Comparison of ENCODE assay signal across 23 cellular contexts in genomic region chr20:52160049-52160448, GRCh38. TPM values are rescaled to one million over a fixed set of nuclear protein-coding genes. Genes with fewer than 3 reads are reported as not detected.
DNase-seq lines count a peak whose midpoint lies in the region; ATAC-seq and TF ChIP-seq lines count a peak whose summit lies in the region.
"Had no signal": no experiment of that assay in that cellular context is flagged by ENCODE, and none has a peak within 500 bp of the region (broad histone marks: within the 10 kb centered on the region; RNA-seq: fewer than 3 reads in every experiment).

No MANE protein-coding gene starts in this region.

- DNase-seq in natural killer cell = no peak
- no peak for DNase-seq in natural killer cell treated with Interleukin-12 subunit alpha and Interleukin-12 subunit beta and Interleukin-15 and Interleukin-18, amount 100 ng/mL, for 72 hours (ENCODE audit: low spot score)
- DNase-seq in immature natural killer cell = peak; percentile 7 to 18 (median 12)
- DNase-seq in stimulated activated effector memory CD8-positive, alpha-beta T cell treated with anti-CD3 and anti-CD28 coated beads, Interleukin-12 subunit alpha, Interleukin-12 subunit beta, amount 100 ng/mL, for 72 hours (ENCODE audit: low spot score in 2 of 2) = no peak
- DNase-seq in spleen = no peak
- DNase-seq in activated effector memory CD4-positive, alpha-beta T cell treated with Interleukin-2 at 50 U/mL for 16 hours = no peak
- DNase-seq: 8988T; ACHN; BE2C; C1 segment of cervical spinal cord; CD4-positive, alpha-beta memory T cell; CD4-positive, CD25-positive, alpha-beta regulatory T cell; CD8-positive, alpha-beta memory T cell; COR-L47; DMS 273 treated with DMSO at 0.1 percent for 48 hours; DMS153; DMS79; DND-41; EL; GDM1 had no signal

- intact Hi-C loops in natural killer cell (cut with micrococcal nuclease) (no loop called here), spleen (cut with DNase I; ENCODE audit: low total_unique reads) (no loop called here)

- H3K4me1 ChIP-seq in spleen = no peaks in the 10 kb centered on the region
- H3K4me1 ChIP-seq: BE2C, BLaER1 had no signal

- no peak overlapping the region for H3K27ac ChIP-seq in spleen
- H3K27ac ChIP-seq: BLaER1 had no signal

- no peak overlapping the region for H3K4me3 ChIP-seq in spleen
- H3K4me3 ChIP-seq: BLaER1, GM12878 had no signal

- no peaks in the 10 kb centered on the region for H3K27me3 Mint-ChIP-seq in natural killer cell (ENCODE audit: low read depth in 2 of 2)
- H3K27me3 Mint-ChIP-seq in natural killer cell treated with Interleukin-12 subunit alpha and Interleukin-12 subunit beta and Interleukin-15 and Interleukin-18, amount 100 ng/mL, for 72 hours = no peaks in the 10 kb centered on the region
- H3K27me3 Mint-ChIP-seq in immature natural killer cell (ENCODE audit: low read depth in 3 of 3) = peaks cover 0 to 3% (median 2%) of the 10 kb centered on the region in 3 donors
- H3K27me3 Mint-ChIP-seq: CD4-positive, alpha-beta memory T cell; CD4-positive, CD25-positive, alpha-beta regulatory T cell; CD8-positive, alpha-beta memory T cell had no signal

- TF ChIP-seq CTCF in natural killer cell (IDR thresholded peaks at IDR 0.05) (no peak), spleen (IDR thresholded peaks at IDR 0.05 in 8 of 11, conservative IDR thresholded peaks at IDR 0.05 in 3 of 11) (no peak)

- H3K36me3 Mint-ChIP-seq in natural killer cell (peaks cover 27% of the 10 kb centered on the region), immature natural killer cell (peaks cover 36 to 58% (median 48%) of the 10 kb centered on the region in 3 donors)
- H3K36me3 Mint-ChIP-seq in natural killer cell treated with Interleukin-12 subunit alpha and Interleukin-12 subunit beta and Interleukin-15 and Interleukin-18, amount 100 ng/mL, for 72 hours = peaks cover 23% of the 10 kb centered on the region
- H3K36me3 Mint-ChIP-seq in stimulated activated effector memory CD8-positive, alpha-beta T cell treated with anti-CD3 and anti-CD28 coated beads, Interleukin-12 subunit alpha, Interleukin-12 subunit beta, amount 100 ng/mL, for 72 hours = peaks cover 83% of the 10 kb centered on the region

- no peak for TF ChIP-seq POLR2A in spleen (IDR thresholded peaks at IDR 0.05)

- H3K9me3 ChIP-seq in spleen = peaks cover 0 to 10% (median 3%) of the 10 kb centered on the region in 8 donors
- H3K9me3 ChIP-seq: BE2C had no signal

- H3K9me3 Mint-ChIP-seq in natural killer cell (no peaks in the 10 kb centered on the region), immature natural killer cell (peaks cover 0 to 2% (median 0%) of the 10 kb centered on the region in 6 donors)
- no peaks in the 10 kb centered on the region for H3K9me3 Mint-ChIP-seq in natural killer cell treated with Interleukin-12 subunit alpha and Interleukin-12 subunit beta and Interleukin-15 and Interleukin-18, amount 100 ng/mL, for 72 hours
- H3K9me3 Mint-ChIP-seq in stimulated activated effector memory CD8-positive, alpha-beta T cell treated with anti-CD3 and anti-CD28 coated beads, Interleukin-12 subunit alpha, Interleukin-12 subunit beta, amount 100 ng/mL, for 72 hours = no peaks in the 10 kb centered on the region
- H3K9me3 Mint-ChIP-seq: CD8-positive, alpha-beta memory T cell had no signal

- H3K36me3 ChIP-seq in spleen = peaks cover 4 to 100% (median 59%) of the 10 kb centered on the region in 6 donors

- H3K27ac Mint-ChIP-seq in natural killer cell = peak overlapping the region; percentile 50 to 66
- no peak overlapping the region for H3K27ac Mint-ChIP-seq in natural killer cell treated with Interleukin-12 subunit alpha and Interleukin-12 subunit beta and Interleukin-15 and Interleukin-18, amount 100 ng/mL, for 72 hours
- H3K27ac Mint-ChIP-seq in immature natural killer cell = peak overlapping the region; percentile 2 to 77 (median 48)
- peak overlapping the region; percentile 37 for H3K27ac Mint-ChIP-seq in stimulated activated effector memory CD8-positive, alpha-beta T cell treated with anti-CD3 and anti-CD28 coated beads, Interleukin-12 subunit alpha, Interleukin-12 subunit beta, amount 100 ng/mL, for 72 hours

- WGBS in spleen, 5 donors = 89 to 97% (median 96%) methylated on average over 16 of the region's 16 CpGs

- peak; percentile 29 to 83 (median 32) for ATAC-seq in natural killer cell
- no peak for ATAC-seq in natural killer cell treated with Interleukin-12 subunit alpha and Interleukin-12 subunit beta and Interleukin-15 and Interleukin-18, amount 100 ng/mL, for 72 hours
- no peak for ATAC-seq in stimulated activated effector memory CD8-positive, alpha-beta T cell treated with anti-CD3 and anti-CD28 coated beads, Interleukin-12 subunit alpha, Interleukin-12 subunit beta, amount 100 ng/mL, for 72 hours
- ATAC-seq: GM12878 had no signal

- no peaks in the 10 kb centered on the region for H3K27me3 ChIP-seq in spleen (replicated peaks in 1 of 7)
- H3K27me3 ChIP-seq: BE2C, BLaER1 had no signal

- H3K4me3 Mint-ChIP-seq in natural killer cell = peak overlapping the region; percentile 32
- H3K4me3 Mint-ChIP-seq in natural killer cell treated with Interleukin-12 subunit alpha and Interleukin-12 subunit beta and Interleukin-15 and Interleukin-18, amount 100 ng/mL, for 72 hours = no peak overlapping the region
- peak overlapping the region; percentile 24 to 69 (median 60) for H3K4me3 Mint-ChIP-seq in immature natural killer cell
- H3K4me3 Mint-ChIP-seq in stimulated activated effector memory CD8-positive, alpha-beta T cell treated with anti-CD3 and anti-CD28 coated beads, Interleukin-12 subunit alpha, Interleukin-12 subunit beta, amount 100 ng/mL, for 72 hours = no peak overlapping the region
- H3K4me3 Mint-ChIP-seq: CD14-positive monocyte; CD4-positive, alpha-beta memory T cell; CD4-positive, CD25-positive, alpha-beta regulatory T cell; CD8-positive, alpha-beta memory T cell had no signal

- H3K4me1 Mint-ChIP-seq in natural killer cell (peaks cover 14% of the 10 kb centered on the region in 2 donors), immature natural killer cell (peaks cover 15 to 21% of the 10 kb centered on the region in 2 donors)
- H3K4me1 Mint-ChIP-seq in natural killer cell treated with Interleukin-12 subunit alpha and Interleukin-12 subunit beta and Interleukin-15 and Interleukin-18, amount 100 ng/mL, for 72 hours (ENCODE audit: low read depth in 2 of 2) = peaks cover 0 to 14% of the 10 kb centered on the region in 2 donors
- no peaks in the 10 kb centered on the region for H3K4me1 Mint-ChIP-seq in stimulated activated effector memory CD8-positive, alpha-beta T cell treated with anti-CD3 and anti-CD28 coated beads, Interleukin-12 subunit alpha, Interleukin-12 subunit beta, amount 100 ng/mL, for 72 hours
- H3K4me1 Mint-ChIP-seq: CD14-positive monocyte had no signal

RNA-seq across cellular contexts. Expression of gene ZFP64, which starts 31.5 kb away (rescaled TPM):
- total RNA-seq in natural killer cell (10 to 100 TPM; 11.7 to 14.8 (median 13.9) TPM), spleen (10 to 100 TPM in 6 of 7 donors, 1 to 10 TPM in 1; 8.5 to 16.5 (median 11.9) TPM)
- 10 to 100 TPM in 1 of 2 donors, 1 to 10 TPM in 1; 9.2 to 13.8 TPM for total RNA-seq in natural killer cell treated with Interleukin-12 subunit alpha and Interleukin-12 subunit beta and Interleukin-15 and Interleukin-18, amount 100 ng/mL, for 72 hours
- polyA plus RNA-seq in immature natural killer cell (10 to 100 TPM in 1 of 3 donors, 1 to 10 TPM in 2; 3.7 to 16.8 (median 5.7) TPM), spleen (1 to 10 TPM; 3.2 to 4.6 (median 3.3) TPM)

Comparison
In these comparisons a context has a peak if more than half of its experiments do, and no peak if none do; other contexts are left out.
1. ATAC-seq: peak in natural killer cell (3 of 3); none in natural killer cell treated with Interleukin-12 subunit alpha and Interleukin-12 subunit beta and Interleukin-15 and Interleukin-18, amount 100 ng/mL, for 72 hours (0 of 2) and stimulated activated effector memory CD8-positive, alpha-beta T cell treated with anti-CD3 and anti-CD28 coated beads, Interleukin-12 subunit alpha, Interleukin-12 subunit beta, amount 100 ng/mL, for 72 hours (single experiment).
2. H3K27ac Mint-ChIP-seq: peak in natural killer cell (2 of 2), immature natural killer cell (6 of 6) and stimulated activated effector memory CD8-positive, alpha-beta T cell treated with anti-CD3 and anti-CD28 coated beads, Interleukin-12 subunit alpha, Interleukin-12 subunit beta, amount 100 ng/mL, for 72 hours (single experiment); none in natural killer cell treated with Interleukin-12 subunit alpha and Interleukin-12 subunit beta and Interleukin-15 and Interleukin-18, amount 100 ng/mL, for 72 hours (0 of 2).
3. H3K4me3 Mint-ChIP-seq: peak in natural killer cell (single experiment) and immature natural killer cell (5 of 5); none in natural killer cell treated with Interleukin-12 subunit alpha and Interleukin-12 subunit beta and Interleukin-15 and Interleukin-18, amount 100 ng/mL, for 72 hours (single experiment) and stimulated activated effector memory CD8-positive, alpha-beta T cell treated with anti-CD3 and anti-CD28 coated beads, Interleukin-12 subunit alpha, Interleukin-12 subunit beta, amount 100 ng/mL, for 72 hours (single experiment).
4. DNase-seq: peak in immature natural killer cell (3 of 3); none in natural killer cell (single experiment), natural killer cell treated with Interleukin-12 subunit alpha and Interleukin-12 subunit beta and Interleukin-15 and Interleukin-18, amount 100 ng/mL, for 72 hours (single experiment), stimulated activated effector memory CD8-positive, alpha-beta T cell treated with anti-CD3 and anti-CD28 coated beads, Interleukin-12 subunit alpha, Interleukin-12 subunit beta, amount 100 ng/mL, for 72 hours (0 of 2), spleen (single experiment) and activated effector memory CD4-positive, alpha-beta T cell treated with Interleukin-2 at 50 U/mL for 16 hours (single experiment).